In the genomic region with DNA sequence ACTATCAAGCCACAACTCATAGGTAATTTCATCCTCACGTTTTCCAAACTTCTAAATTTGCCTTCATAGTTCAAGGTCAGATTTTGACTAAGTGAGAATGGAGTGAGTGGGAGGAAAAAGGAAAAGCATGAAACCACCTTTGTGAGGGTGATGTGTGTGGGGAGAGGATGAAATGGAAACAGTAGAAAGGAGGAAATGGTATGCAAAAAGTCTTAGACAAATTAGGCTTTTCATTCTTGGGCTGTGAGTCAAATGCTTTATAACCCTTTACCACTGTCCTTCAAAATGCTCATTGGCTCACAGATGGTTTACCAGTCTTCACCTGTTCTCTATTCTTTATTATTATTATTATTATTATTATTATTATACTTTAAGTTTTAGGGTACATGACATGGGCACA, we compare ENCODE assay signal across 20 cellular contexts.
"Had no signal": no experiment of that assay in that cellular context is flagged by ENCODE, and none has a peak within 500 bp of the region (broad histone marks: within the 10 kb centered on the region; RNA-seq: fewer than 3 reads in every experiment).

No MANE protein-coding gene starts in this region.

- ATAC-seq: activated CD8-positive, alpha-beta T cell treated with anti-CD3 and anti-CD28 coated beads, Interleukin-2, amount 10 ng/mL, durations not matched to agents 7 days and 5 days; activated naive CD8-positive, alpha-beta T cell treated with anti-CD3 and anti-CD28 coated beads, Interleukin-2, amount 50 U/mL, for 24 hours; gastrocnemius medialis; left lung; naive thymus-derived CD8-positive, alpha-beta T cell had no signal

- DNase-seq: activated CD4-positive, alpha-beta T cell treated with anti-CD3 and anti-CD28 coated beads, Interleukin-2, amount 50 U/mL, for 1 hour; activated CD4-positive, CD25-positive, alpha-beta regulatory T cell treated with anti-CD3 and anti-CD28 coated beads, Interleukin-2, amount 50 U/mL, for 72 hours; activated CD8-positive, alpha-beta T cell treated with anti-CD3 and anti-CD28 coated beads, Interleukin-2, amount 10 ng/mL, durations not matched to agents 7 days and 5 days; activated gamma-delta T cell; activated naive CD4-positive, alpha-beta T cell treated with anti-CD3 and anti-CD28 coated beads, Interleukin-2, amount 50 U/mL, for 16 hours; activated naive CD8-positive, alpha-beta T cell treated with anti-CD3 and anti-CD28 coated beads, Interleukin-2, amount 50 U/mL, for 24 hours; cerebellar nuclear complex; cortex of kidney; endodermal cell; esophagus squamous epithelium; gastrocnemius medialis; hippocampal formation; kidney glomerular epithelial cell; left lung; naive thymus-derived CD8-positive, alpha-beta T cell; posterior cingulate gyrus; stimulated activated CD4-positive, alpha-beta T cell treated with anti-CD3 and anti-CD28 coated beads, Interleukin-2, amount 100 ng/mL, for 48 hours; stimulated activated naive CD4-positive, alpha-beta T cell; testis; trophoblast cell had no signal
